8 cellular contexts compared by ENCODE assay signal in the genomic region with DNA sequence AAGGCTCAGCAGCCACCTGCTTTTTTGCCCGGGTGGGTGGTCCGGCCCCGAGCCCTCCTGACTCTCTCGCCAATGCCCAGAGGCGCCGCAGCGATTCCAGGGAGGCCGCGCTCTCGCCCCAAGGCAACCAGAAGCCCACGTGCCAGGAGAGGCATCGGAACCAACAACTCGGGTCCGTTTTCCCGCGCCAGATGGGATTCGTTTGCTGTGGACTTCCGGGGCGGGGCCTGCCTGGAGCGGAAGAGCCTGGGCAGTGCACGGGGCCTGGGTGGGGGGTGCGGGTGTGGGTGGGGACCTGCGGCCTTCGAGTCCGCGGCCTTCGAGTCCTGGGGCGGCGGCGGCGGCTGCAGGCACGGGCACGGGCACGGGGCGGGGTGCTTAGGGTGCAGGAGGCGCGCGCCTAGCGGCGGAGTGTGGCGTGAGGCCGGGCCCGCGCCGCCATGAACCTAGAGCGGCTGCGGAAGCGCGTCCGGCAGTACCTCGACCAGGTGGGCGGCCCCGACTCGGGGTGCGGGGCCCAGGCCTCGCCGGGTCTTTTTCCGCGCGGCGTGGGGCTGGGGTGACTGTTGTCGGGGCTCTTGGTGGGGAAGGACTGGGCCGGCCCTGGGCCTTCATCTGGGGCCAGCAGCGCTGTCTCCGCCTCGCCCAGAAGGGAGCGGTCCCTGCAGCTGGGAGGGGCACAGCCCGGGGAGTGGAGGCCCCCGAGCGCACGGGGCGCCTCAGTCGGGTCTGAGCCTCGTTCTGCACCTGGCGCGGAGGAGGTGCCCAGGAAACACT.
A peak's percentile ranks its signal among the peaks of the same experiment; 100 is the strongest.
DNase-seq lines count a peak whose midpoint lies in the region; TF ChIP-seq lines count a peak whose summit lies in the region.

Gene CDC16, plus strand, starts transcription at position 253 of the 777 bp plus-strand sequence. Its CDS starts 188 bp downstream, at position 441.

- peak; percentile 82 for DNase-seq in GM04504 (ENCODE audit: low read depth)
- DNase-seq in HEK293T (ENCODE audit: extremely low spot score): peak; percentile 81
- DNase-seq in MV-4-11 (lab: John Stamatoyannopoulos, UW): peak; percentile 89
- peak; percentile 42 for DNase-seq in SK-N-MC (ENCODE audit: low read depth, low spot score)
- peak; percentile 87 for DNase-seq in activated naive CD4-positive, alpha-beta T cell treated with anti-CD3 and anti-CD28 coated beads, Interleukin-2, amount 10 ng/mL, durations not matched to agents 7 days and 5 days
- peak; percentile 86 for DNase-seq in germinal center (ENCODE audit: low spot score)
- peak; percentile 43 to 97 (median 88) for DNase-seq in nucleus accumbens (lab: John Stamatoyannopoulos, UW)
- peak; percentile 92 for DNase-seq in superior temporal gyrus (ENCODE audit: extremely low spot score)

- peaks cover 31% of the 10 kb centered on the region for H3K4me1 Mint-ChIP-seq in activated naive CD4-positive, alpha-beta T cell treated with anti-CD3 and anti-CD28 coated beads, Interleukin-2, amount 10 ng/mL, durations not matched to agents 7 days and 5 days

- H3K9me3 Mint-ChIP-seq in activated naive CD4-positive, alpha-beta T cell treated with anti-CD3 and anti-CD28 coated beads, Interleukin-2, amount 10 ng/mL, durations not matched to agents 7 days and 5 days: no peaks in the 10 kb centered on the region

- CTCF ChIA-PET in HEK293T (lab: Yijun Ruan, JAX): no interaction called here
- CTCF ChIA-PET in activated naive CD4-positive, alpha-beta T cell treated with anti-CD3 and anti-CD28 coated beads, Interleukin-2, amount 10 ng/mL, durations not matched to agents 7 days and 5 days (lab: Charles Lee): interaction anchor here (1.0 kb wide), 2 partner anchors 9 to 125 kb away, joined by 3 read pairs; no protein-coding TSS in a partner anchor

- peak within 1 kb of the TSS; percentile 98 for H3K4me3 ChIP-seq in SK-N-MC

- H3K9me3 ChIP-seq in SK-N-MC (ENCODE audit: low read depth, low read length): peaks cover 5% of the 10 kb centered on the region; the same call in 1 of the 2 replicates

- H3K27me3 Mint-ChIP-seq in activated naive CD4-positive, alpha-beta T cell treated with anti-CD3 and anti-CD28 coated beads, Interleukin-2, amount 10 ng/mL, durations not matched to agents 7 days and 5 days: peaks cover 14% of the 10 kb centered on the region

- H3K9ac ChIP-seq in SK-N-MC (ENCODE audit: insufficient read length): peak within 1 kb of the TSS; percentile 85

- peak within 1 kb of the TSS; percentile 85 for H3K27ac Mint-ChIP-seq in activated naive CD4-positive, alpha-beta T cell treated with anti-CD3 and anti-CD28 coated beads, Interleukin-2, amount 10 ng/mL, durations not matched to agents 7 days and 5 days

- peak within 1 kb of the TSS; percentile 89 for H3K4me3 Mint-ChIP-seq in activated naive CD4-positive, alpha-beta T cell treated with anti-CD3 and anti-CD28 coated beads, Interleukin-2, amount 10 ng/mL, durations not matched to agents 7 days and 5 days

- peaks cover 33% of the 10 kb centered on the region for H3K36me3 ChIP-seq in SK-N-MC (ENCODE audit: insufficient read depth, low read length)

- peaks cover 24% of the 10 kb centered on the region for H3K36me3 Mint-ChIP-seq in activated naive CD4-positive, alpha-beta T cell treated with anti-CD3 and anti-CD28 coated beads, Interleukin-2, amount 10 ng/mL, durations not matched to agents 7 days and 5 days

- 0 out of 2 replicates have a peak within 1 kb of the TSS, but pooled peaks have one; percentile 17 for H3K27ac ChIP-seq in SK-N-MC

- POLR2A ChIA-PET in HEK293T (lab: Yijun Ruan, JAX): interaction anchor here (1.0 kb wide), 1 partner anchor 742 kb away, joined by 3 read pairs; no protein-coding TSS in a partner anchor

TF ChIP-seq in HEK293T, 16 proteins besides CTCF, POLR2A, EP300 and RAD21:
- TF ChIP-seq L3MBTL2 (conservative IDR thresholded peaks at IDR 0.05): peak; percentile 100
- TF ChIP-seq CTBP1 (IDR thresholded peaks at IDR 0.05; ENCODE audit: borderline replicate concordance): no peak

Comparison
In these comparisons a context has a peak if more than half of its experiments do, and no peak if none do; other contexts are left out.
1. Peak in every context shown above with its lines: DNase-seq, H3K4me3 ChIP-seq and H3K27ac ChIP-seq.
2. DNase-seq: peak in every context shown above with its lines; median percentile 92 in superior temporal gyrus; 89 in MV-4-11; 88 in nucleus accumbens; 87 in activated naive CD4-positive, alpha-beta T cell treated with anti-CD3 and anti-CD28 coated beads, Interleukin-2, amount 10 ng/mL, durations not matched to agents 7 days and 5 days; 86 in germinal center; 82 in GM04504; 81 in HEK293T; 42 in SK-N-MC.